Comparison of ENCODE assay signal across 13 cellular contexts in the genomic region with DNA sequence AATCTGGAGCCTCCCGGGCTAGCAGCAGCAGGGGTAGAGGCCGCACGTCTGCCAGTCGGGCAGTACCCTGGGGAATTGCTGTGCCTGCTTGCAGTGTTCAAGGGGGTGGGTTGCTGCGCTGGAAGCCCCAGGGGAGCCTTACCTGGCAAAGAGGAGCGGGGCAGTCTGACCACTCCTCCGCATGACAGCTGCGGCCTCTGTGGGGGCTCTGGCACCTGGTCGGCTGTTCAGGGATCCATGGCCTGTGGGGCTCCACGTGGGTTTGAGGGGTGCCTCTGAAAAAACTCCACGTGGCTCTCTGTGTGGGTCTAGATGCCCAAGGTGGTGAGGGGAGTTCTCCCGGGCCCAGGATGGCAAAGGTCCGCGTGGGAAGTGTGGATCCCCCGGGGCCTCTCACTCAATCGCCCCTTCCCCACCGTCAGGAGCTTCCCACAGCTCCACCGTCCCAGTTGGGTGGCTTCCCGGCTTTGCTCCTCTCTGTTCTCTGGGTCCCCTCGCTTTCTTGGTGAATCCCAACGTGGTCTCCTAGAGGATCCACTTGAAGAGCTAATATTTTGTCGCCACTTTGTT.
"Had no signal": no experiment of that assay in that cellular context is flagged by ENCODE, and none has a peak within 500 bp of the region (broad histone marks: within the 10 kb centered on the region; RNA-seq: fewer than 3 reads in every experiment).

No MANE protein-coding gene starts in this region.

- H3K4me1 Mint-ChIP-seq: central memory CD8-positive, alpha-beta T cell; immature natural killer cell; naive thymus-derived CD4-positive, alpha-beta T cell; stimulated activated naive B cell treated with anti-CD40 and anti-IgM and Interleukin-4, amounts not matched to agents 10 μg/mL and 1 μg/mL and 100 μg/mL, for 72 hours had no signal

- DNase-seq: effector memory CD4-positive, alpha-beta T cell; immature natural killer cell; left colon; mammary epithelial cell; naive thymus-derived CD4-positive, alpha-beta T cell; nephron progenitor cell; stimulated activated CD4-positive, alpha-beta T cell treated with anti-CD3 and anti-CD28 coated beads, Interleukin-4, amount 100 ng/mL, for 24 hours; stimulated activated naive B cell treated with anti-CD40 and anti-IgM and Interleukin-4, amounts not matched to agents 10 μg/mL and 1 μg/mL and 100 μg/mL, for 72 hours; trophoblast cell had no signal

- H3K36me3 Mint-ChIP-seq: immature natural killer cell had no signal

- H3K27ac ChIP-seq: right atrium auricular region had no signal

- H3K27me3 Mint-ChIP-seq: central memory CD8-positive, alpha-beta T cell; naive thymus-derived CD4-positive, alpha-beta T cell; stimulated activated naive B cell treated with anti-CD40 and anti-IgM and Interleukin-4, amounts not matched to agents 10 μg/mL and 1 μg/mL and 100 μg/mL, for 72 hours had no signal

- H3K4me1 ChIP-seq: right atrium auricular region had no signal

- H3K27ac Mint-ChIP-seq: immature natural killer cell; naive thymus-derived CD4-positive, alpha-beta T cell; stimulated activated naive B cell treated with anti-CD40 and anti-IgM and Interleukin-4, amounts not matched to agents 10 μg/mL and 1 μg/mL and 100 μg/mL, for 72 hours had no signal

- H3K9me3 ChIP-seq: right atrium auricular region had no signal

- H3K4me3 ChIP-seq: right atrium auricular region, smooth muscle cell had no signal

- H3K27me3 ChIP-seq: right atrium auricular region had no signal

- H3K4me3 Mint-ChIP-seq: central memory CD8-positive, alpha-beta T cell; immature natural killer cell; naive thymus-derived CD4-positive, alpha-beta T cell; nephron progenitor cell; stimulated activated naive B cell treated with anti-CD40 and anti-IgM and Interleukin-4, amounts not matched to agents 10 μg/mL and 1 μg/mL and 100 μg/mL, for 72 hours had no signal

- H3K36me3 ChIP-seq: right atrium auricular region had no signal

- ATAC-seq: esophagus mucosa; left colon; naive thymus-derived CD4-positive, alpha-beta T cell; stimulated activated naive B cell treated with anti-CD40 and anti-IgM and Interleukin-4, amounts not matched to agents 10 μg/mL and 1 μg/mL and 100 μg/mL, for 72 hours had no signal
